24 cellular contexts compared by ENCODE assay signal in the genomic region with DNA sequence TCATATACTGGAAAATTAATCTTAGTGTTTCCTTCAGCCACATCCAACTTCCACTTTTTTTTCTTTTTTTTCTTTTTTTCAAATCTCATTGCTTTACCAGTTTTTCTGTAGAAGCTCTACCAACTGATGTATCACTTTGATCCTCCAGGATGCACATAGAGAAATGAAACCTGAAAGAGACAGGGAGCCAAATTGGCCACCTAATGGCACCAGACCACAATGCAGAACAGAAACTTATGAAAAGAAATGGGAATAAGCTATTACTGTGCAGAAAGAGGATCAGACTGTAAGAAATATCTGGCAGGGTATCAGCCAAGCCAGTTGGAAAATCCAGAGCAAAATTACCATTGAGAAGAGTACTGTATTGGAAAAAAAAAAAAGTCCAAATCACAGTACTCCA.
"Had no signal": no experiment of that assay in that cellular context is flagged by ENCODE, and none has a peak within 500 bp of the region (broad histone marks: within the 10 kb centered on the region; RNA-seq: fewer than 3 reads in every experiment).

No MANE protein-coding gene starts in this region.

- H3K4me1 Mint-ChIP-seq: activated CD4-positive, alpha-beta T cell treated with anti-CD3 and anti-CD28 coated beads, Interleukin-2, amount 10 ng/mL, durations not matched to agents 7 days and 5 days had no signal

- H3K27me3 ChIP-seq: adrenal gland, Peyer's patch had no signal

- H3K4me3 ChIP-seq: adrenal gland, Peyer's patch had no signal

- H3K4me1 ChIP-seq: adrenal gland, Peyer's patch had no signal

- H3K27ac Mint-ChIP-seq: activated CD4-positive, alpha-beta memory T cell treated with anti-CD3 and anti-CD28 coated beads for 36 hours; activated CD4-positive, alpha-beta T cell treated with anti-CD3 and anti-CD28 coated beads, Interleukin-2, amount 10 ng/mL, durations not matched to agents 7 days and 5 days; activated naive CD8-positive, alpha-beta T cell treated with anti-CD3 and anti-CD28 coated beads, Interleukin-2, amount 10 ng/mL, durations not matched to agents 7 days and 5 days; activated T-helper 2 cell treated with anti-CD3 and anti-CD28 coated beads, Interferon-gamma antibody, Interleukin-2, Interleukin-4, amounts not matched to agents 10 μg/mL and 5 μg/mL and 100 μg/mL, durations not matched to agents 14 hours and 24 hours and 36 hours; T-helper 1 cell treated with Interleukin-12 subunit alpha and Interleukin-12 subunit beta and Interleukin-4 antibody, amounts not matched to agents 30 μg/mL and 1 μg/mL, for 36 hours had no signal

- H3K4me3 Mint-ChIP-seq: activated CD4-positive, alpha-beta memory T cell treated with anti-CD3 and anti-CD28 coated beads for 36 hours; activated CD4-positive, alpha-beta T cell treated with anti-CD3 and anti-CD28 coated beads, Interleukin-2, amount 10 ng/mL, durations not matched to agents 7 days and 5 days; activated naive CD8-positive, alpha-beta T cell treated with anti-CD3 and anti-CD28 coated beads, Interleukin-2, amount 10 ng/mL, durations not matched to agents 7 days and 5 days; T-helper 1 cell treated with Interleukin-12 subunit alpha and Interleukin-12 subunit beta and Interleukin-4 antibody, amounts not matched to agents 30 μg/mL and 1 μg/mL, for 36 hours had no signal

- H3K9me3 ChIP-seq: adrenal gland, Peyer's patch had no signal

- H3K36me3 ChIP-seq: adrenal gland, Peyer's patch had no signal

- DNase-seq: activated CD4-positive, alpha-beta memory T cell treated with anti-CD3 and anti-CD28 coated beads for 36 hours; activated CD4-positive, alpha-beta T cell treated with anti-CD3 and anti-CD28 coated beads, Interleukin-2, amount 10 ng/mL, durations not matched to agents 7 days and 5 days; activated CD4-positive, CD25-positive, alpha-beta regulatory T cell; activated CD8-positive, alpha-beta memory T cell treated with anti-CD3 and anti-CD28 coated beads for 24 hours; activated gamma-delta T cell treated with Interleukin-2 at 50 U/mL for 16 hours; activated naive CD4-positive, alpha-beta T cell treated with anti-CD3 and anti-CD28 coated beads, Interleukin-2, amount 50 U/mL, for 16 hours; activated naive CD8-positive, alpha-beta T cell treated with anti-CD3 and anti-CD28 coated beads, Interleukin-2, amount 10 ng/mL, durations not matched to agents 7 days and 5 days; activated T-cell treated with anti-CD3 and anti-CD28 coated beads, Interleukin-2, amount 50 U/mL, for 48 hours; adrenal gland; anterior cingulate cortex; cerebellar nuclear complex; MM.1S; NCI-H1092 treated with DMSO at 0.1 percent for 48 hours; NCI-H1417 treated with DMSO at 0.1 percent for 48 hours; NCI-H1694; NCI-H2029 treated with DMSO at 0.1 percent for 48 hours; NCI-H510A treated with DMSO at 0.1 percent for 48 hours; NCI-H69; NK-92 treated with Interleukin-12 subunit alpha and Interleukin-12 subunit beta, amount 100 ng/mL, for 24 hours; Peyer's patch; Right ventricle myocardium superior had no signal

- H3K9me3 Mint-ChIP-seq: activated CD4-positive, alpha-beta memory T cell treated with anti-CD3 and anti-CD28 coated beads for 36 hours; activated CD4-positive, alpha-beta T cell treated with anti-CD3 and anti-CD28 coated beads, Interleukin-2, amount 10 ng/mL, durations not matched to agents 7 days and 5 days; activated naive CD8-positive, alpha-beta T cell treated with anti-CD3 and anti-CD28 coated beads, Interleukin-2, amount 10 ng/mL, durations not matched to agents 7 days and 5 days; activated T-helper 2 cell treated with anti-CD3 and anti-CD28 coated beads, Interferon-gamma antibody, Interleukin-2, Interleukin-4, amounts not matched to agents 10 μg/mL and 5 μg/mL and 100 μg/mL, durations not matched to agents 14 hours and 24 hours and 36 hours; T-helper 1 cell treated with Interleukin-12 subunit alpha and Interleukin-12 subunit beta and Interleukin-4 antibody, amounts not matched to agents 30 μg/mL and 1 μg/mL, for 36 hours had no signal

- H3K36me3 Mint-ChIP-seq: activated CD4-positive, alpha-beta memory T cell treated with anti-CD3 and anti-CD28 coated beads for 36 hours; activated naive CD8-positive, alpha-beta T cell treated with anti-CD3 and anti-CD28 coated beads, Interleukin-2, amount 10 ng/mL, durations not matched to agents 7 days and 5 days had no signal

- H3K27me3 Mint-ChIP-seq: activated CD4-positive, alpha-beta memory T cell treated with anti-CD3 and anti-CD28 coated beads for 36 hours; activated CD4-positive, alpha-beta T cell treated with anti-CD3 and anti-CD28 coated beads, Interleukin-2, amount 10 ng/mL, durations not matched to agents 7 days and 5 days had no signal

- H3K27ac ChIP-seq: adrenal gland, Peyer's patch, RWPE1 had no signal
